Comparison of ENCODE assay signal across 1 cellular context in the genomic region with DNA sequence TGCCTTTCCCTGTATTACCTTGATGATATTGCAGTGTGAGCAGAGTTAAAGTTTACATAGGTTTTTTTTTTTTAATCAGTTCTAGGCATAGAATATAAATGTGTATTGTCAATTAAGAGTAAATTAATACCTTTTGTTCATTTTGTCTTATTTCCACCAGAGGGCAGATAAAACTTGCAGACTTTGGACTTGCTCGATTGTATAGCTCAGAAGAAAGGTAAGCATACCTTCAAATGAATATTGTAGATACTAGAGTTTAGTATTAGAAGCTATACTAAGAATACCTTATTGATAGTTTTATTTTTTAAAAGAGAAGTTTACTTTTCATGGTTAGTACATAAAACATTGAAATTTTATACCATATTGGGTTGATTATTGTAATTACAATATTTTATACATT.
TF ChIP-seq lines count a peak whose summit lies in the region.

No MANE protein-coding gene starts in this region.

TF ChIP-seq in HepG2, 621 proteins besides CTCF, POLR2A, EP300 and RAD21 (continued from another document):
- TF ChIP-seq ZNF431 (CRISPR knock-in tag; IDR thresholded peaks at IDR 0.05; ENCODE audit: borderline replicate concordance, low read depth): no peak
